ENCODE assay signal across 1 cellular context in genomic region chr5:90191352-90192045, GRCh38.
TF ChIP-seq lines count a peak whose summit lies in the region.

No MANE protein-coding gene starts in this region.

TF ChIP-seq in HEK293, 187 proteins besides CTCF, POLR2A, EP300 and RAD21 (continued from another document):
- TF ChIP-seq ZNF549 (tag by site-specific recombination; IDR thresholded peaks at IDR 0.05) (0 out of 2 replicates have a peak, but pooled peaks have one; percentile 13), ZNF623 (tag by site-specific recombination; IDR thresholded peaks at IDR 0.05) (no peak), PRDM6 (tag by site-specific recombination; IDR thresholded peaks at IDR 0.05) (peak; percentile 82), ZNF501 (tag by site-specific recombination; IDR thresholded peaks at IDR 0.05) (no peak), HOXA7 (CRISPR knock-in tag; IDR thresholded peaks at IDR 0.05; ENCODE audit: borderline replicate concordance) (no peak), ZSCAN30 (tag by site-specific recombination; IDR thresholded peaks at IDR 0.05) (peak; percentile 85), GLI4 (tag by site-specific recombination; IDR thresholded peaks at IDR 0.05) (no peak), ZSCAN16 (tag by site-specific recombination; IDR thresholded peaks at IDR 0.05) (0 out of 2 replicates have a peak, but pooled peaks have one; percentile 53), ZNF791 (tag by site-specific recombination; IDR thresholded peaks at IDR 0.05) (no peak), TRIM28 (IDR thresholded peaks at IDR 0.05; ENCODE audit: borderline replicate concordance, low read length) (peak; percentile 87), ZNF514 (tag by site-specific recombination; IDR thresholded peaks at IDR 0.05) (no peak), ZNF560 (tag by site-specific recombination; IDR thresholded peaks at IDR 0.05; ENCODE audit: borderline replicate concordance) (no peak), ZNF677 (tag by site-specific recombination; IDR thresholded peaks at IDR 0.05) (no peak), ZNF843 (tag by site-specific recombination; IDR thresholded peaks at IDR 0.05) (peak; percentile 64; the same call in 1 of the 2 replicates)
